ENCODE assay signal across 8 cellular contexts in genomic region chrX:55160685-55161552, GRCh38. TPM values are rescaled to one million over a fixed set of nuclear protein-coding genes. Genes with fewer than 3 reads are reported as not detected.
DNase-seq lines count a peak whose midpoint lies in the region; ATAC-seq and TF ChIP-seq lines count a peak whose summit lies in the region.

No MANE protein-coding gene starts in this region.

- TF ChIP-seq POLR2A in testis (IDR thresholded peaks at IDR 0.05), result peak; percentile 25

- H3K36me3 Mint-ChIP-seq in activated naive CD4-positive, alpha-beta T cell treated with anti-CD3 and anti-CD28 coated beads, Interleukin-2, amount 50 U/mL, for 72 hours, result peaks cover 0 to 6% of the 10 kb centered on the region in 2 donors
- H3K36me3 Mint-ChIP-seq in glutamatergic neuron (ENCODE audit: unreplicated experiment), result no peaks in the 10 kb centered on the region

- TF ChIP-seq CTCF in GM12864 (IDR thresholded peaks at IDR 0.05; ENCODE audit: low read depth, low read length, missing control alignments) (peak; percentile 63), glutamatergic neuron (IDR thresholded peaks at IDR 0.05; ENCODE audit: partially characterized antibody, unreplicated experiment) (no peak), omental fat pad (IDR thresholded peaks at IDR 0.05) (no peak), testis (IDR thresholded peaks at IDR 0.05) (peak in 2 of 3 experiments; percentile 14 to 28)

- no peaks in the 10 kb centered on the region for H3K27me3 ChIP-seq in testis

- WGBS in testis, 2 donors, result 0 to 2% methylated on average over 8 to 47 of the region's 63 CpGs

- H3K27ac ChIP-seq in SK-N-MC, result peak overlapping the region; percentile 59; the same call in 1 of the 2 replicates
- H3K27ac ChIP-seq in testis, result peak overlapping the region; percentile 86 to 88

- intact Hi-C loops in testis (cut with DNase I; ENCODE audit: low total_unique reads), result no loop called here

- no peaks in the 10 kb centered on the region for H3K9me3 ChIP-seq in SK-N-MC (ENCODE audit: low read depth, low read length)
- H3K9me3 ChIP-seq in testis, result no peaks in the 10 kb centered on the region

- H3K27me3 Mint-ChIP-seq in glutamatergic neuron (ENCODE audit: unreplicated experiment), result no peaks in the 10 kb centered on the region

- DNase-seq in GM12864 (ENCODE audit: low read depth), result peak; percentile 67
- DNase-seq in NCI-H1048 (lab: John Stamatoyannopoulos, UW), result peak; percentile 28
- peak; percentile 10 for DNase-seq in SK-N-MC (ENCODE audit: low read depth, low spot score)
- peak; percentile 78 to 88 for DNase-seq in activated naive CD4-positive, alpha-beta T cell treated with anti-CD3 and anti-CD28 coated beads, Interleukin-2, amount 50 U/mL, for 72 hours (ENCODE audit: low spot score in 2 of 2)
- DNase-seq in glutamatergic neuron, result peak; percentile 85
- DNase-seq in omental fat pad (ENCODE audit: low spot score), result peak; percentile 85
- peak; percentile 93 for DNase-seq in testis

- H3K36me3 ChIP-seq in SK-N-MC (ENCODE audit: insufficient read depth, low read length) (peaks cover 3% of the 10 kb centered on the region; the same call in 1 of the 2 replicates), testis (ENCODE audit: low read depth, missing control alignments) (no peaks in the 10 kb centered on the region)

- no peaks in the 10 kb centered on the region for H3K4me1 ChIP-seq in testis

- peak overlapping the region; percentile 71 for H3K4me3 ChIP-seq in GM12864 (ENCODE audit: low read depth, low read length)
- peak overlapping the region; percentile 89 for H3K4me3 ChIP-seq in SK-N-MC
- peak overlapping the region; percentile 58 to 70 for H3K4me3 ChIP-seq in testis

- ATAC-seq in HG02610 (IDR thresholded peaks at IDR 0.05; ENCODE audit: unreplicated experiment) (peak; percentile 97), omental fat pad (ENCODE audit: low FRiP score) (peak; percentile 97)
- peak; percentile 96 to 97 for ATAC-seq in activated naive CD4-positive, alpha-beta T cell treated with anti-CD3 and anti-CD28 coated beads, Interleukin-2, amount 50 U/mL, for 72 hours

- H3K4me3 Mint-ChIP-seq in glutamatergic neuron (ENCODE audit: unreplicated experiment), result peak overlapping the region; percentile 94

- H3K4me1 Mint-ChIP-seq in glutamatergic neuron (ENCODE audit: low read depth, unreplicated experiment), result no peaks in the 10 kb centered on the region

- H3K9me3 Mint-ChIP-seq in activated naive CD4-positive, alpha-beta T cell treated with anti-CD3 and anti-CD28 coated beads, Interleukin-2, amount 50 U/mL, for 72 hours, result no peaks in the 10 kb centered on the region
- H3K9me3 Mint-ChIP-seq in glutamatergic neuron (ENCODE audit: unreplicated experiment), result peaks cover 8% of the 10 kb centered on the region

- H3K9ac ChIP-seq in SK-N-MC (ENCODE audit: insufficient read length), result peak overlapping the region; percentile 80

- peak overlapping the region; percentile 87 to 95 for H3K27ac Mint-ChIP-seq in activated naive CD4-positive, alpha-beta T cell treated with anti-CD3 and anti-CD28 coated beads, Interleukin-2, amount 50 U/mL, for 72 hours
- peak overlapping the region; percentile 77 for H3K27ac Mint-ChIP-seq in glutamatergic neuron (ENCODE audit: unreplicated experiment)

RNA-seq across cellular contexts. Expression of gene PAGE5, which starts 59.2 kb away (rescaled TPM):
- not detected for total RNA-seq in activated naive CD4-positive, alpha-beta T cell treated with anti-CD3 and anti-CD28 coated beads, Interleukin-2, amount 50 U/mL, for 72 hours
- total RNA-seq in glutamatergic neuron (ENCODE audit: unreplicated experiment), result not detected
- not detected for total RNA-seq in omental fat pad
- total RNA-seq in testis, result 10 to 100 TPM; 20.3 to 28.7 TPM
- 39.6 TPM for polyA plus RNA-seq in testis (ENCODE audit: insufficient read depth, low read depth, low replicate concordance)

Comparison
In these comparisons a context has a peak if more than half of its experiments do, and no peak if none do; other contexts are left out.
1. Peak in every context shown above with its lines: DNase-seq, ATAC-seq, H3K4me3 ChIP-seq and H3K27ac ChIP-seq.
2. DNase-seq: peak in every context shown above with its lines; median percentile 93 in testis; 85 in glutamatergic neuron; 85 in omental fat pad; 83 in activated naive CD4-positive, alpha-beta T cell treated with anti-CD3 and anti-CD28 coated beads, Interleukin-2, amount 50 U/mL, for 72 hours; 67 in GM12864; 28 in NCI-H1048; 10 in SK-N-MC.
3. CTCF ChIP-seq: peak in GM12864 (single experiment) and testis (2 of 3); none in glutamatergic neuron (single experiment) and omental fat pad (0 of 3).
4. RNA of gene PAGE5, which starts 59.2 kb away (total RNA-seq): 20.3 to 28.7 TPM in testis; not detected in activated naive CD4-positive, alpha-beta T cell treated with anti-CD3 and anti-CD28 coated beads, Interleukin-2, amount 50 U/mL, for 72 hours, not detected in glutamatergic neuron (single experiment) and not detected in omental fat pad; every median in the first group is over 10 times any median in the second.